ENCODE assay signal across 26 cellular contexts in the genomic region with DNA sequence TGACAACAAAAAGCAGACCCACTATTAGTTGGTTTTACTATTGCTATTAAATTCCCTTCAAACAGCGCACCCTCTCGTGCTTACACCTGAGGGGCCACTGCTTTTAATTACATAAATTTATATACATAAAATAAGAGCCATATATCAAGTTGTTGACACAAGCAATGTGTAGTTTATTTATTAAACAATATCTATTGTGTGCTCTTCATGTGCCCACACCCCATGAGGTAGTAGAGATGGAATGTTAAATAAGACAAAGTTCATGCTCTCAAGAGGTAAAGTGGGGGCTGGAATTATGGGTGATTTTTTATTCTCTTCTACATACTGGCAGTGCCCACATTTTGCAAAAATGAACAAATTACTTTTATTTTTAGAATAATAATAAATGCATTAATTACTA. TPM values are rescaled to one million over a fixed set of nuclear protein-coding genes. Genes with fewer than 3 reads are reported as not detected.
"Had no signal": no experiment of that assay in that cellular context is flagged by ENCODE, and none has a peak within 500 bp of the region (broad histone marks: within the 10 kb centered on the region; RNA-seq: fewer than 3 reads in every experiment).

No MANE protein-coding gene starts in this region.

- H3K4me1 ChIP-seq: heart left ventricle, psoas muscle, stomach, transverse colon had no signal

- H3K27me3 ChIP-seq: heart left ventricle, neutrophil, stomach, transverse colon had no signal

- H3K27ac Mint-ChIP-seq: endodermal cell; naive thymus-derived CD4-positive, alpha-beta T cell; nephron progenitor cell had no signal

- H3K9me3 ChIP-seq: neutrophil, psoas muscle, thoracic aorta had no signal

- H3K4me3 ChIP-seq: coronary artery, heart left ventricle, psoas muscle, stomach, thoracic aorta, transverse colon had no signal

- FAIRE-seq: endothelial cell of umbilical vein, frontal cortex, small intestine had no signal

- H3K36me3 ChIP-seq: heart left ventricle, neutrophil, stomach, thoracic aorta, transverse colon had no signal

- DNase-seq: effector CD4-positive, alpha-beta T cell; endodermal cell; heart left ventricle; hippocampal formation; naive thymus-derived CD4-positive, alpha-beta T cell; nephron progenitor cell; psoas muscle; small intestine; stimulated activated CD4-positive, alpha-beta T cell treated with anti-CD3 and anti-CD28 coated beads, Interleukin-12 subunit alpha, Interleukin-12 subunit beta, amount 100 ng/mL, for 4 hours; stimulated activated naive CD4-positive, alpha-beta T cell; stomach; substantia nigra; transverse colon had no signal

- ATAC-seq: heart left ventricle; naive thymus-derived CD4-positive, alpha-beta T cell; psoas muscle; sciatic nerve had no signal

- H3K27ac ChIP-seq: coronary artery, heart left ventricle, neutrophil, psoas muscle, stomach, thoracic aorta, transverse colon had no signal

RNA-seq across cellular contexts. Expression of a gene that starts 47.3 kb away (rescaled TPM):
- total RNA-seq: dermis microvascular lymphatic vessel endothelial cell; endodermal cell; endothelial cell of umbilical vein; glomerular endothelial cell; lung microvascular endothelial cell; mesenteric fat pad; mononuclear cell; naive thymus-derived CD4-positive, alpha-beta T cell; osteoblast; psoas muscle; sciatic nerve; thoracic aorta had no signal
- polyA plus RNA-seq: endothelial cell of umbilical vein, heart left ventricle, liver had no signal
